Comparison of ENCODE assay signal across 9 cellular contexts in genomic region chr10:30784521-30784895, GRCh38.
A peak's percentile ranks its signal among the peaks of the same experiment; 100 is the strongest.
DNase-seq lines count a peak whose midpoint lies in the region; ATAC-seq and TF ChIP-seq lines count a peak whose summit lies in the region.
"Had no signal": no experiment of that assay in that cellular context is flagged by ENCODE, and none has a peak within 500 bp of the region (broad histone marks: within the 10 kb centered on the region; RNA-seq: fewer than 3 reads in every experiment).

No MANE protein-coding gene starts in this region.

- peak overlapping the region; percentile 54; the same call in 1 of the 2 replicates for H3K27ac ChIP-seq in WERI-Rb-1
- H3K27ac ChIP-seq in trophoblast cell (ENCODE audit: low read depth, low read length): no peak overlapping the region
- H3K27ac ChIP-seq: A549 had no signal

- no peaks in the 10 kb centered on the region for H3K79me2 ChIP-seq in trophoblast cell (ENCODE audit: control insufficient read depth, insufficient read depth, low read length, poor library complexity)

- H3K79me1 ChIP-seq in trophoblast cell (ENCODE audit: low read length): peaks cover 12% of the 10 kb centered on the region

- no peak for TF ChIP-seq CTCF in WERI-Rb-1 (IDR thresholded peaks at IDR 0.05; ENCODE audit: low read depth, low read length)

- H3K27me3 ChIP-seq in WERI-Rb-1 (ENCODE audit: insufficient read depth, low read depth, severe bottlenecking): no peaks in the 10 kb centered on the region
- H3K27me3 ChIP-seq in trophoblast cell (ENCODE audit: insufficient read depth, low read length): peaks cover 6% of the 10 kb centered on the region

- no peak overlapping the region for H3K9ac ChIP-seq in trophoblast cell (ENCODE audit: low read length)

- H3K4me1 ChIP-seq in trophoblast cell (ENCODE audit: control insufficient read depth in 1 of 2, insufficient read depth in 2 of 2, low read length in 2 of 2): peaks cover 15 to 26% of the 10 kb centered on the region in 2 experiments
- H3K4me1 ChIP-seq: A549 had no signal

- ATAC-seq in GM18858 (IDR thresholded peaks at IDR 0.05; ENCODE audit: unreplicated experiment): no peak

- H4K12ac ChIP-seq in trophoblast cell (ENCODE audit: low read depth, low read length): no peak overlapping the region

- H2BK12ac ChIP-seq in trophoblast cell (ENCODE audit: low read length): no peak overlapping the region

- H3K36me3 ChIP-seq in WERI-Rb-1: no peaks in the 10 kb centered on the region
- no peaks in the 10 kb centered on the region for H3K36me3 ChIP-seq in trophoblast cell (ENCODE audit: control insufficient read depth in 1 of 2, insufficient read depth in 2 of 2, low read length in 2 of 2)

- H2BK120ac ChIP-seq in trophoblast cell (ENCODE audit: insufficient read depth, low read length, poor library complexity): no peak overlapping the region

- no peak overlapping the region for H2AK5ac ChIP-seq in trophoblast cell (ENCODE audit: low read length)

- H3K14ac ChIP-seq in trophoblast cell (ENCODE audit: low read length): no peak overlapping the region

- WGBS in trophoblast cell (ENCODE audit: extremely low coverage, insufficient coverage, insufficient read length): no CpG with 5 or more reads among the region's 5 CpGs

- no peak overlapping the region for H2AFZ ChIP-seq in trophoblast cell (ENCODE audit: insufficient read depth, low read length, poor library complexity)

- H3K4me2 ChIP-seq in trophoblast cell (ENCODE audit: low read length): peak overlapping the region; percentile 86

- no peaks in the 10 kb centered on the region for H3K9me3 ChIP-seq in WERI-Rb-1 (ENCODE audit: severe bottlenecking)
- H3K9me3 ChIP-seq in trophoblast cell (ENCODE audit: insufficient read depth, low read depth, low read length): peaks cover 2% of the 10 kb centered on the region
- H3K9me3 ChIP-seq: A549 had no signal

- H3K18ac ChIP-seq in trophoblast cell (ENCODE audit: low read length): no peak overlapping the region

- DNase-seq in DMS53 treated with DMSO at 0.1 percent for 48 hours (lab: John Stamatoyannopoulos, UW; ENCODE audit: unreplicated experiment): peak; percentile 28
- no peak for DNase-seq in DMS53 (lab: John Stamatoyannopoulos, UW)
- no peak for DNase-seq in WERI-Rb-1
- peak; percentile 63 for DNase-seq in globus pallidus (ENCODE audit: low spot score)
- peak in 1 of 2 donors; percentile 4 for DNase-seq in trophoblast cell
- DNase-seq in NCI-H345 treated with DMSO at 0.1 percent for 48 hours (lab: John Stamatoyannopoulos, UW; ENCODE audit: unreplicated experiment): no peak
- no peak for DNase-seq in NCI-H345 (lab: John Stamatoyannopoulos, UW)

- H2BK5ac ChIP-seq in trophoblast cell (ENCODE audit: low read depth, low read length, poor library complexity): no peak overlapping the region

- H4K91ac ChIP-seq in trophoblast cell (ENCODE audit: low read depth, low read length): no peak overlapping the region

- peak overlapping the region; percentile 32 for H4K8ac ChIP-seq in trophoblast cell (ENCODE audit: low read depth, low read length)

- no peak overlapping the region for H3K23ac ChIP-seq in trophoblast cell (ENCODE audit: low read length)

- peak overlapping the region; percentile 69 for H3K4me3 ChIP-seq in WERI-Rb-1 (ENCODE audit: low read depth, low read length)
- H3K4me3 ChIP-seq in trophoblast cell (ENCODE audit: low read depth, low read length): no peak overlapping the region
- H3K4me3 ChIP-seq: A549 had no signal

- no peak overlapping the region for H3K4ac ChIP-seq in trophoblast cell (ENCODE audit: low read depth, low read length)

Comparison
In these comparisons a context has a peak if more than half of its experiments do, and no peak if none do; other contexts are left out.
1. DNase-seq: peak in DMS53 treated with DMSO at 0.1 percent for 48 hours (single experiment) and globus pallidus (single experiment); none in DMS53 (single experiment), WERI-Rb-1 (single experiment), NCI-H345 treated with DMSO at 0.1 percent for 48 hours (single experiment) and NCI-H345 (single experiment).